ENCODE assay signal across 16 cellular contexts in genomic region chr2:190537765-190538164, GRCh38. TPM values are rescaled to one million over a fixed set of nuclear protein-coding genes. Genes with fewer than 3 reads are reported as not detected.
DNase-seq lines count a peak whose midpoint lies in the region; ATAC-seq, FAIRE-seq and TF ChIP-seq lines count a peak whose summit lies in the region.
"Had no signal": no experiment of that assay in that cellular context is flagged by ENCODE, and none has a peak within 500 bp of the region (broad histone marks: within the 10 kb centered on the region; RNA-seq: fewer than 3 reads in every experiment).

No MANE protein-coding gene starts in this region.

- peaks cover 15% of the 10 kb centered on the region for H3K36me3 Mint-ChIP-seq in MCF 10A (ENCODE audit: insufficient read depth, unreplicated experiment)

- no peak overlapping the region for H3K27ac ChIP-seq in GM12878 (ENCODE audit: control insufficient read depth, insufficient read depth)

- POLR2A ChIA-PET in GM12878 (lab: Charles Lee) (interaction anchor here (1.2 kb wide), 1 partner anchor 15 kb away, joined by 4 read pairs; no protein-coding TSS in a partner anchor), MCF 10A (lab: Yijun Ruan, JAX) (interaction anchor here (0.6 to 4.1 kb wide), 6 partner anchors 14 to 503 kb away, joined by 3 to 33 read pairs (median 5); no protein-coding TSS in a partner anchor)

- no peak overlapping the region for H2AFZ ChIP-seq in GM12878 (ENCODE audit: control insufficient read depth, low read depth, low read length)

- H4K20me1 ChIP-seq in GM12878 (ENCODE audit: control insufficient read depth, insufficient read depth) = no peaks in the 10 kb centered on the region

- no peak overlapping the region for H3K9ac ChIP-seq in GM12878 (ENCODE audit: control insufficient read depth, insufficient read depth, low read length)

- CTCF ChIA-PET in GM12878 (lab: Yijun Ruan, JAX) (interaction anchor here (2.2 to 3.1 kb wide), 2 partner anchors 8 to 11 kb away, joined by 6 to 11 read pairs; no protein-coding TSS in a partner anchor), MCF 10A (lab: Yijun Ruan, JAX) (no interaction called here)

- no peak overlapping the region for H3K27ac Mint-ChIP-seq in MCF 10A (ENCODE audit: low read depth, unreplicated experiment)
- H3K27ac Mint-ChIP-seq: activated naive CD8-positive, alpha-beta T cell; WTC11 had no signal

- peaks cover 20% of the 10 kb centered on the region for H3K4me1 Mint-ChIP-seq in MCF 10A (ENCODE audit: insufficient read depth, unreplicated experiment)

- SMC1A ChIA-PET in GM12878 (lab: Charles Lee; ENCODE audit: uncharacterized antibody, unreplicated experiment) = interaction anchor here (1.0 to 2.4 kb wide), 7 partner anchors 8 to 147 kb away, joined by 3 to 16 read pairs (median 4); no protein-coding TSS in a partner anchor

- no peaks in the 10 kb centered on the region for H3K27me3 ChIP-seq in GM12878 (replicated peaks in 1 of 2; ENCODE audit: control insufficient read depth in 2 of 2, insufficient read depth in 2 of 2, low read length in 1 of 2)
- H3K27me3 ChIP-seq: BE2C had no signal

- 0 out of 4 replicates have a peak, but pooled peaks cover 0 to 4% of the 10 kb centered on the region in 2 experiments for H3K36me3 ChIP-seq in GM12878 (ENCODE audit: control insufficient read depth in 2 of 2, insufficient read depth in 2 of 2, low read length in 1 of 2)
- H3K36me3 ChIP-seq: BE2C had no signal

- FAIRE-seq in GM12878 (lab: Jason Lieb, UNC) = no peak
- FAIRE-seq: HTR-8/SVneo had no signal

- H3K4me2 ChIP-seq in GM12878 (ENCODE audit: control insufficient read depth, insufficient read depth) = no peak overlapping the region

- H3K4me3 ChIP-seq in GM12878 = no peak overlapping the region

- RAD21 ChIA-PET in GM12878 (lab: Charles Lee; ENCODE audit: unreplicated experiment) = no interaction called here

- no peak overlapping the region for H3K4me3 Mint-ChIP-seq in MCF 10A (ENCODE audit: unreplicated experiment)
- H3K4me3 Mint-ChIP-seq: activated naive CD8-positive, alpha-beta T cell; WTC11 had no signal

- H3K9me3 ChIP-seq in GM12878 (replicated peaks; ENCODE audit: control insufficient read depth, insufficient read depth, low read length) = peaks cover 17% of the 10 kb centered on the region
- H3K9me3 ChIP-seq: BE2C had no signal

- H3K9me3 Mint-ChIP-seq in MCF 10A (ENCODE audit: unreplicated experiment) = peaks cover 35% of the 10 kb centered on the region

- BruUV-seq in GM12878 (replicated peaks; lab: Mats Ljungman, UMichigan) = no TSS peak
- no TSS peak for BruUV-seq in MCF 10A (replicated peaks; lab: Mats Ljungman, UMichigan)

- TF ChIP-seq EP300 in GM12878 (IDR thresholded peaks at IDR 0.05; ENCODE audit: borderline replicate concordance in 1 of 2, control insufficient read depth in 1 of 2, low read depth in 2 of 2, low read length in 2 of 2) = no peak

- H3K4me1 ChIP-seq in GM12878 (ENCODE audit: control insufficient read depth, insufficient read depth, low read length) = peaks cover 4% of the 10 kb centered on the region
- H3K4me1 ChIP-seq: BE2C had no signal

- no peak for TF ChIP-seq POLR2A in GM12878 (IDR thresholded peaks at IDR 0.05; ENCODE audit: low read depth, low read length)

- DNase-seq in COLO829 (ENCODE audit: low spot score) (peak; percentile 48), LHCN-M2 (ENCODE audit: low read depth) (peak; percentile 42), GM12878 (ENCODE audit: low read depth, low spot score) (no peak), kidney tubule cell (ENCODE audit: low spot score) (peak; percentile 60), GM13976 (ENCODE audit: low spot score) (no peak), MCF 10A (ENCODE audit: unreplicated experiment) (no peak)
- DNase-seq: activated CD8-positive, alpha-beta memory T cell treated with anti-CD3 and anti-CD28 coated beads, Interleukin-2, amount 50 U/mL, for 48 hours; BE2C; glutamatergic neuron; NCI-H1105; NCI-H2227 treated with DMSO at 0.1 percent for 48 hours had no signal

- in situ Hi-C loops in GM12878 (cut with MboI) (no loop called here), GM13976 (cut with MboI; ENCODE audit: low sequenced_read_pairs, unreplicated experiment) (no loop called here)

- intact Hi-C loops in GM12878 (cut with micrococcal nuclease; ENCODE audit: unreplicated experiment) = no loop called here
- intact Hi-C loops in MCF 10A (cut with micrococcal nuclease) = no loop called here

- no peaks in the 10 kb centered on the region for H3K27me3 Mint-ChIP-seq in MCF 10A (ENCODE audit: insufficient read depth, unreplicated experiment)
- H3K27me3 Mint-ChIP-seq: activated naive CD8-positive, alpha-beta T cell had no signal

- WGBS in GM12878 (ENCODE audit: insufficient coverage, insufficient replicate concordance, low lambda C conversion rate, missing lambda C conversion rate) = 94% methylated on average over 1 of the region's 1 CpG

- peaks cover 39% of the 10 kb centered on the region for H3K79me2 ChIP-seq in GM12878 (ENCODE audit: control insufficient read depth, insufficient read depth, low read length)

- TF ChIP-seq CTCF in GM12878 (IDR thresholded peaks at IDR 0.05 in 2 of 3, conservative IDR thresholded peaks at IDR 0.05 in 1 of 3; ENCODE audit: control insufficient read depth in 2 of 3, extremely low read depth in 1 of 3, insufficient read depth in 1 of 3, low read depth in 3 of 3, low read length in 3 of 3) (no peak), GM13976 (IDR thresholded peaks at IDR 0.05; ENCODE audit: borderline replicate concordance, control extremely low read depth, extremely low read depth, insufficient read depth, missing control alignments) (no peak), MCF 10A (IDR thresholded peaks at IDR 0.05; ENCODE audit: unreplicated experiment) (no peak)

- TF ChIP-seq RAD21 in GM12878 (IDR thresholded peaks at IDR 0.05; ENCODE audit: insufficient read depth, low read depth, low read length) = no peak

- ATAC-seq in GM12878 = no peak
- ATAC-seq in HG03196 (IDR thresholded peaks at IDR 0.05; ENCODE audit: unreplicated experiment) = no peak
- ATAC-seq: Panc1, WTC11 had no signal

TF ChIP-seq in GM12878, 131 proteins besides CTCF, POLR2A, EP300 and RAD21:
- TF ChIP-seq CREM (IDR thresholded peaks at IDR 0.05; ENCODE audit: low read depth) (no peak), NR2C2 (IDR thresholded peaks at IDR 0.05; ENCODE audit: borderline replicate concordance, control insufficient read depth, insufficient read length, low read depth) (no peak), BMI1 (IDR thresholded peaks at IDR 0.05; ENCODE audit: borderline replicate concordance) (peak; percentile 60; the same call in 1 of the 2 replicates)

RNA-seq across cellular contexts. Expression of gene NEMP2, which starts 3.2 kb away (rescaled TPM):
- 13.7 and 16.7 TPM in 2 replicates for total RNA-seq in LHCN-M2 (2014; rRNA removed)
- 3.6 TPM for polyA plus RNA-seq in LHCN-M2 (2012)
- total RNA-seq in GM12878 (2013; cell fraction: nucleolus; rRNA removed) = 35.7 and 37.8 TPM in 2 replicates
- 7.9 and 12.6 TPM in 2 replicates for total RNA-seq in GM12878 (2014; rRNA removed)
- total RNA-seq in GM12878 (2014; rRNA removed; fragmentation: Illumina TruSeq; extraction: Trizol) = 8.3 and 11.6 TPM in 2 replicates
- 10.4 and 12.6 TPM in 2 replicates for total RNA-seq in GM12878 (2021)
- polyA plus RNA-seq in GM12878 (2011; ENCODE audit: low read depth) = 3.2 TPM
- 12.9 and 19.0 TPM in 2 replicates for polyA plus RNA-seq in GM12878 (2011; rRNA removed)
- 6.1 and 6.5 TPM in 2 replicates for polyA plus RNA-seq in GM12878 (2011; cell fraction: cytosol; rRNA removed)
- polyA plus RNA-seq in GM12878 (2011; cell fraction: nucleus; rRNA removed) = 7.3 and 9.0 TPM in 2 replicates
- 4.9 and 7.1 TPM in 2 replicates for polyA plus RNA-seq in GM12878 (2012)
- 7.6 and 9.7 TPM in 2 replicates for polyA plus RNA-seq in GM12878 (2014; fragmentation: Illumina TruSeq; extraction: Trizol)
- polyA plus RNA-seq in GM12878 (2014; fragmentation: Nextera tagmentation; extraction: Ambion mirVana) = 1 to 10 TPM; 2.3 to 3.6 TPM
- polyA plus RNA-seq in GM12878 (2014; rRNA removed) = 6.5 and 7.0 TPM in 2 replicates
- 10 to 100 TPM; 12.5 to 14.0 TPM for polyA plus RNA-seq in GM12878 (2016; fragmentation: Nextera tagmentation; extraction: Ambion mirVana)
- polyA minus RNA-seq in GM12878 (2011; rRNA and poly(A)+ RNA removed) = 22.3 and 31.5 TPM in 2 replicates
- polyA minus RNA-seq in GM12878 (2011; cell fraction: cytosol; rRNA and poly(A)+ RNA removed) = 7.4 and 10.7 TPM in 2 replicates
- polyA minus RNA-seq in GM12878 (2011; cell fraction: nucleus; rRNA and poly(A)+ RNA removed) = 33.4 and 44.8 TPM in 2 replicates
- total RNA-seq in MCF 10A (2022) = 34.2 and 46.0 TPM in 2 replicates

Comparison
In these comparisons a context has a peak if more than half of its experiments do, and no peak if none do; other contexts are left out.
1. DNase-seq: peak in COLO829 (single experiment), LHCN-M2 (single experiment) and kidney tubule cell (single experiment); none in GM12878 (single experiment), GM13976 (single experiment) and MCF 10A (single experiment).